24 cellular contexts compared by ENCODE assay signal in genomic region chr12:12733118-12733517, GRCh38. TPM values are rescaled to one million over a fixed set of nuclear protein-coding genes. Genes with fewer than 3 reads are reported as not detected.
DNase-seq lines count a peak whose midpoint lies in the region; ATAC-seq, FAIRE-seq and TF ChIP-seq lines count a peak whose summit lies in the region.
"Had no signal": no experiment of that assay in that cellular context is flagged by ENCODE, and none has a peak within 500 bp of the region (broad histone marks: within the 10 kb centered on the region; RNA-seq: fewer than 3 reads in every experiment).

No MANE protein-coding gene starts in this region.

- H3K9me3 Mint-ChIP-seq in activated naive CD8-positive, alpha-beta T cell (ENCODE audit: low read depth), result no peaks in the 10 kb centered on the region
- no peaks in the 10 kb centered on the region for H3K9me3 Mint-ChIP-seq in activated naive CD8-positive, alpha-beta T cell treated with anti-CD3 and anti-CD28 coated beads for 36 hours
- no peaks in the 10 kb centered on the region for H3K9me3 Mint-ChIP-seq in T-cell
- H3K9me3 Mint-ChIP-seq: activated T-cell treated with anti-CD3 and anti-CD28 coated beads, Interleukin-2, amount 50 U/mL, for 24 hours; natural killer cell had no signal

- no peaks in the 10 kb centered on the region for H3K9me1 ChIP-seq in endothelial cell of umbilical vein (replicated peaks; ENCODE audit: control insufficient read depth, extremely low read depth, insufficient read depth, low read length)

- H3K27ac ChIP-seq in endothelial cell of umbilical vein (ENCODE audit: insufficient read depth, low read depth, low read length) (no peak overlapping the region), neuronal stem cell (replicated peaks; ENCODE audit: low read length) (no peak overlapping the region)
- H3K27ac ChIP-seq: stomach, thyroid gland had no signal

- H3K23ac ChIP-seq in neuronal stem cell (ENCODE audit: low read depth, low read length, poor library complexity), result no peak overlapping the region

- no peak overlapping the region for H2BK15ac ChIP-seq in neuronal stem cell (ENCODE audit: low read length)

- no peak overlapping the region for H2AFZ ChIP-seq in endothelial cell of umbilical vein (ENCODE audit: low read depth, low read length)
- no peak overlapping the region for H2AFZ ChIP-seq in neuronal stem cell (ENCODE audit: low read length)

- no TSS peak for BruUV-seq in endothelial cell of umbilical vein (replicated peaks; lab: Mats Ljungman, UMichigan)

- H3K9ac ChIP-seq in endothelial cell of umbilical vein (replicated peaks; ENCODE audit: extremely low read depth, insufficient read depth, low read length) (no peak overlapping the region), neuronal stem cell (ENCODE audit: low read depth, low read length, poor library complexity) (no peak overlapping the region)

- H2AK5ac ChIP-seq in neuronal stem cell (ENCODE audit: low read depth, low read length), result no peak overlapping the region

- H4K91ac ChIP-seq in neuronal stem cell (ENCODE audit: low read depth, low read length, poor library complexity), result no peak overlapping the region

- peaks cover 59% of the 10 kb centered on the region for H3K4me1 Mint-ChIP-seq in activated naive CD8-positive, alpha-beta T cell (ENCODE audit: low read depth)
- H3K4me1 Mint-ChIP-seq in activated naive CD8-positive, alpha-beta T cell treated with anti-CD3 and anti-CD28 coated beads for 36 hours, result peaks cover 39% of the 10 kb centered on the region
- peaks cover 55 to 64% (median 59%) of the 10 kb centered on the region in 3 donors for H3K4me1 Mint-ChIP-seq in T-cell

- H3K79me2 ChIP-seq in endothelial cell of umbilical vein (ENCODE audit: control insufficient read depth, insufficient read depth, low read length), result peaks cover 32% of the 10 kb centered on the region

- no peak overlapping the region for H2BK5ac ChIP-seq in neuronal stem cell (ENCODE audit: low read length)

- in situ Hi-C loops in GM13976 (cut with MboI; ENCODE audit: low sequenced_read_pairs, unreplicated experiment), result no loop called here

- H3K36me3 ChIP-seq in endothelial cell of umbilical vein (ENCODE audit: control insufficient read depth in 2 of 2, extremely low read depth in 1 of 2, insufficient read depth in 2 of 2, low read length in 2 of 2) (peaks cover 0 to 3% of the 10 kb centered on the region in 2 experiments), neuronal stem cell (replicated peaks in 1 of 2; ENCODE audit: control insufficient read depth in 2 of 2, insufficient read depth in 2 of 2, low read length in 2 of 2) (peaks cover 0 to 10% of the 10 kb centered on the region in 2 donors)
- H3K36me3 ChIP-seq: heart left ventricle, stomach, thyroid gland had no signal

- no peaks in the 10 kb centered on the region for H4K20me1 ChIP-seq in endothelial cell of umbilical vein (replicated peaks; ENCODE audit: control insufficient read depth, extremely low read depth, insufficient read depth, low read length)

- no peak overlapping the region for H3K4me3 ChIP-seq in endothelial cell of umbilical vein (replicated peaks in 1 of 3; ENCODE audit: insufficient read depth in 1 of 3, low read depth in 1 of 3, low read length in 3 of 3)
- no peak overlapping the region for H3K4me3 ChIP-seq in neuronal stem cell (ENCODE audit: low read length in 2 of 2)
- H3K4me3 ChIP-seq: heart left ventricle, stomach, thyroid gland had no signal

- peaks cover 4% of the 10 kb centered on the region for H3K79me1 ChIP-seq in neuronal stem cell (ENCODE audit: low read depth, low read length)

- no peak for DNase-seq in activated naive CD8-positive, alpha-beta T cell treated with anti-CD3 and anti-CD28 coated beads for 36 hours
- DNase-seq in T-cell (no peak), endothelial cell of umbilical vein (ENCODE audit: low read depth, low spot score) (no peak), GM13976 (ENCODE audit: low spot score) (no peak), neuronal stem cell (ENCODE audit: low spot score) (no peak)
- DNase-seq: activated CD8-positive, alpha-beta memory T cell treated with anti-CD3 and anti-CD28 coated beads for 24 hours; activated naive CD4-positive, alpha-beta T cell treated with Interleukin-2 at 50 U/mL for 16 hours; activated T-cell treated with anti-CD3 and anti-CD28 coated beads, Interleukin-2, amount 50 U/mL, for 24 hours; amygdala; C1 segment of cervical spinal cord; effector CD8-positive, alpha-beta T cell; foreskin fibroblast; GOT3; heart left ventricle; Kasumi-1; midbrain; natural killer cell; stomach; thyroid gland had no signal

- dilution Hi-C loops in endothelial cell of umbilical vein (cut with MboI; ENCODE audit: extremely low pct_ligation_motif_present, low sequenced_read_pairs), result no loop called here

- TF ChIP-seq CTCF in endothelial cell of umbilical vein (IDR thresholded peaks at IDR 0.05; ENCODE audit: extremely low read depth in 1 of 2, insufficient read depth in 1 of 2, low read depth in 1 of 2, low read length in 2 of 2), result no peak
- TF ChIP-seq CTCF in GM13976 (IDR thresholded peaks at IDR 0.05; ENCODE audit: borderline replicate concordance, control extremely low read depth, extremely low read depth, insufficient read depth, missing control alignments), result no peak

- CTCF ChIA-PET in T-cell (lab: Charles Lee), result interaction anchor here in 1 of 2 donors (0.6 kb wide), 1 partner anchor 29 kb away, joined by 3 read pairs; no protein-coding TSS in a partner anchor
- CTCF ChIA-PET in endothelial cell of umbilical vein (lab: Charles Lee), result no interaction called here

- H3K14ac ChIP-seq in neuronal stem cell (ENCODE audit: low read length), result no peak overlapping the region

- POLR2A ChIA-PET in T-cell (lab: Charles Lee) (interaction anchor here in 1 of 2 donors (0.6 kb wide), 1 partner anchor 11 kb away, joined by 5 read pairs; no protein-coding TSS in a partner anchor), endothelial cell of umbilical vein (lab: Charles Lee) (no interaction called here)

- H3K4me2 ChIP-seq in endothelial cell of umbilical vein (ENCODE audit: insufficient read depth, low read length) (no peak overlapping the region), neuronal stem cell (ENCODE audit: insufficient read depth, low read length, poor library complexity, severe bottlenecking) (no peak overlapping the region)

- intact Hi-C loops in endothelial cell of umbilical vein (cut with micrococcal nuclease), result no loop called here

- no CpG with 5 or more reads among the region's 2 CpGs for WGBS in neuronal stem cell (ENCODE audit: extremely low coverage in 2 of 2, insufficient read length in 2 of 2, insufficient replicate concordance in 1 of 2), 2 donors

- peak; percentile 4 for FAIRE-seq in endothelial cell of umbilical vein (lab: Jason Lieb, UNC)
- FAIRE-seq: colon, GM12891, HepG2 had no signal

- no peak overlapping the region for H3K4ac ChIP-seq in neuronal stem cell (ENCODE audit: low read length)

- H3K4me3 Mint-ChIP-seq in activated naive CD8-positive, alpha-beta T cell, result no peak overlapping the region
- H3K4me3 Mint-ChIP-seq in activated naive CD8-positive, alpha-beta T cell treated with anti-CD3 and anti-CD28 coated beads for 36 hours, result no peak overlapping the region
- H3K4me3 Mint-ChIP-seq in T-cell, result no peak overlapping the region
- H3K4me3 Mint-ChIP-seq: activated T-cell treated with anti-CD3 and anti-CD28 coated beads, Interleukin-2, amount 50 U/mL, for 24 hours; natural killer cell had no signal

- H3K36me3 Mint-ChIP-seq in activated naive CD8-positive, alpha-beta T cell, result peaks cover 2% of the 10 kb centered on the region
- H3K36me3 Mint-ChIP-seq in activated naive CD8-positive, alpha-beta T cell treated with anti-CD3 and anti-CD28 coated beads for 36 hours, result peaks cover 24% of the 10 kb centered on the region
- H3K36me3 Mint-ChIP-seq in T-cell, result peaks cover 10% of the 10 kb centered on the region
- H3K36me3 Mint-ChIP-seq: natural killer cell had no signal

- H3K4me1 ChIP-seq in endothelial cell of umbilical vein (ENCODE audit: control insufficient read depth, extremely low read depth, insufficient read depth, low read length) (peaks cover 10% of the 10 kb centered on the region), neuronal stem cell (ENCODE audit: control insufficient read depth in 2 of 2, insufficient read depth in 1 of 2, low read depth in 1 of 2, low read length in 2 of 2) (peaks cover 5 to 13% of the 10 kb centered on the region in 2 donors)

- no peak overlapping the region for H3K18ac ChIP-seq in neuronal stem cell (ENCODE audit: low read length)

- H3K27me3 Mint-ChIP-seq in activated naive CD8-positive, alpha-beta T cell, result no peaks in the 10 kb centered on the region
- no peaks in the 10 kb centered on the region for H3K27me3 Mint-ChIP-seq in activated naive CD8-positive, alpha-beta T cell treated with anti-CD3 and anti-CD28 coated beads for 36 hours
- H3K27me3 Mint-ChIP-seq in T-cell, result no peaks in the 10 kb centered on the region
- H3K27me3 Mint-ChIP-seq: activated T-cell treated with anti-CD3 and anti-CD28 coated beads, Interleukin-2, amount 50 U/mL, for 24 hours had no signal

- H3K27me3 ChIP-seq in endothelial cell of umbilical vein (ENCODE audit: control insufficient read depth in 2 of 2, insufficient read depth in 2 of 2, low read length in 2 of 2) (no peaks in the 10 kb centered on the region), neuronal stem cell (ENCODE audit: control insufficient read depth in 3 of 3, insufficient read depth in 3 of 3, low read depth in 1 of 3, low read length in 3 of 3) (no peaks in the 10 kb centered on the region)
- H3K27me3 ChIP-seq: heart left ventricle, stomach, thyroid gland had no signal

- no peak for TF ChIP-seq POLR2A in endothelial cell of umbilical vein (IDR thresholded peaks at IDR 0.05; ENCODE audit: low read depth, low read length)

- no peak for ATAC-seq in T-cell (replicated peaks in 1 of 4)
- no peak for ATAC-seq in activated CD4-positive, CD25-positive, alpha-beta regulatory T cell treated with anti-CD3 and anti-CD28 coated beads, Interleukin-2, amount 50 U/mL, for 24 hours
- ATAC-seq: heart left ventricle, HepG2, natural killer cell had no signal

- H3K27ac Mint-ChIP-seq in activated naive CD8-positive, alpha-beta T cell, result peak overlapping the region; percentile 72
- H3K27ac Mint-ChIP-seq in activated naive CD8-positive, alpha-beta T cell treated with anti-CD3 and anti-CD28 coated beads for 36 hours, result no peak overlapping the region
- H3K27ac Mint-ChIP-seq in T-cell, result peak overlapping the region; percentile 79 to 96
- H3K27ac Mint-ChIP-seq: activated T-cell treated with anti-CD3 and anti-CD28 coated beads, Interleukin-2, amount 50 U/mL, for 24 hours; natural killer cell had no signal

- H3K9me3 ChIP-seq in endothelial cell of umbilical vein (replicated peaks; ENCODE audit: control insufficient read depth, insufficient read depth, low read length) (no peaks in the 10 kb centered on the region), neuronal stem cell (replicated peaks in 1 of 2; ENCODE audit: control insufficient read depth in 2 of 2, insufficient read depth in 1 of 2, low read depth in 1 of 2, low read length in 2 of 2) (peaks cover 0 to 4% of the 10 kb centered on the region in 2 donors)
- H3K9me3 ChIP-seq: heart left ventricle, stomach, thyroid gland had no signal

- H2BK12ac ChIP-seq in neuronal stem cell (ENCODE audit: low read length), result no peak overlapping the region

- no peak overlapping the region for H2BK120ac ChIP-seq in neuronal stem cell (ENCODE audit: low read depth, low read length)

- no peak overlapping the region for H4K8ac ChIP-seq in neuronal stem cell (ENCODE audit: low read depth, low read length)

RNA-seq across cellular contexts. Expression of gene CDKN1B, which starts 15.9 kb away (rescaled TPM):
- 10 to 100 TPM; 26.0 to 26.1 TPM for total RNA-seq in activated naive CD8-positive, alpha-beta T cell treated with anti-CD3 and anti-CD28 coated beads for 36 hours
- total RNA-seq in T-cell (100 to 1,000 TPM; 170 to 246 (median 188) TPM), endothelial cell of umbilical vein (32.0 and 40.8 TPM in 2 replicates)
- 10.4 and 12.7 TPM in 2 replicates for polyA plus RNA-seq in endothelial cell of umbilical vein
- 10.3 and 13.1 TPM in 2 replicates for polyA plus RNA-seq in endothelial cell of umbilical vein (2011; cell fraction: cytosol; rRNA removed)
- 16.6 and 24.8 TPM in 2 replicates for polyA plus RNA-seq in endothelial cell of umbilical vein (2011; cell fraction: nucleus; rRNA removed)
- 13.5 and 14.5 TPM in 2 replicates for polyA plus RNA-seq in endothelial cell of umbilical vein (2012)
- 11.5 and 16.7 TPM in 2 replicates for polyA minus RNA-seq in endothelial cell of umbilical vein
- 26.1 TPM for polyA minus RNA-seq in endothelial cell of umbilical vein (2011; cell fraction: cytosol; rRNA and poly(A)+ RNA removed)
- polyA minus RNA-seq in endothelial cell of umbilical vein (2011; cell fraction: nucleus; rRNA and poly(A)+ RNA removed), result 29.4 and 36.6 TPM in 2 replicates
- polyA plus RNA-seq in neuronal stem cell (2013, experiment 1 of 2), result 49.7 TPM
- 51.1 TPM for polyA plus RNA-seq in neuronal stem cell (2013, experiment 2 of 2)

RNA-seq across cellular contexts. Expression of gene GPR19, which starts 37.1 kb away (rescaled TPM):
- 10 to 100 TPM; 10.3 to 11.3 TPM for total RNA-seq in activated naive CD8-positive, alpha-beta T cell treated with anti-CD3 and anti-CD28 coated beads for 36 hours
- total RNA-seq in T-cell (1 to 10 TPM; 1.7 to 5.2 (median 2.2) TPM), endothelial cell of umbilical vein (0.37 and 0.40 TPM in 2 replicates)
- polyA plus RNA-seq in endothelial cell of umbilical vein, result 0.35 and 0.70 TPM in 2 replicates
- 0.30 and 0.61 TPM in 2 replicates for polyA plus RNA-seq in endothelial cell of umbilical vein (2011; cell fraction: cytosol; rRNA removed)
- polyA plus RNA-seq in endothelial cell of umbilical vein (2011; cell fraction: nucleus; rRNA removed), result 1.3 and 1.7 TPM in 2 replicates
- polyA plus RNA-seq in endothelial cell of umbilical vein (2012), result 0.37 and 0.40 TPM in 2 replicates
- 0.93 and 3.3 TPM in 2 replicates for polyA minus RNA-seq in endothelial cell of umbilical vein
- not detected for polyA minus RNA-seq in endothelial cell of umbilical vein (2011; cell fraction: cytosol; rRNA and poly(A)+ RNA removed)
- 0.58 TPM in 1 of 2 replicates, not detected in the other for polyA minus RNA-seq in endothelial cell of umbilical vein (2011; cell fraction: nucleus; rRNA and poly(A)+ RNA removed)
- 32.4 TPM for polyA plus RNA-seq in neuronal stem cell (2013, experiment 1 of 2)
- polyA plus RNA-seq in neuronal stem cell (2013, experiment 2 of 2), result 33.4 TPM
- total RNA-seq: thyroid gland had no signal

RNA-seq across cellular contexts. Expression of gene APOLD1, which starts 52.3 kb away (rescaled TPM):
- 1 to 10 TPM; 2.3 to 3.1 TPM for total RNA-seq in activated naive CD8-positive, alpha-beta T cell treated with anti-CD3 and anti-CD28 coated beads for 36 hours
- total RNA-seq in T-cell, result 1 to 10 TPM in 4 of 5 donors, under 1 TPM in 1; 0.82 to 4.7 (median 3.8) TPM
- total RNA-seq in endothelial cell of umbilical vein, result 5.3 and 6.0 TPM in 2 replicates
- polyA plus RNA-seq in endothelial cell of umbilical vein, result 3.3 and 3.7 TPM in 2 replicates
- 3.6 and 4.2 TPM in 2 replicates for polyA plus RNA-seq in endothelial cell of umbilical vein (2011; cell fraction: cytosol; rRNA removed)
- 8.6 and 9.6 TPM in 2 replicates for polyA plus RNA-seq in endothelial cell of umbilical vein (2011; cell fraction: nucleus; rRNA removed)
- 4.7 and 6.3 TPM in 2 replicates for polyA plus RNA-seq in endothelial cell of umbilical vein (2012)
- polyA minus RNA-seq in endothelial cell of umbilical vein, result 5.0 and 5.7 TPM in 2 replicates
- 0.72 TPM for polyA minus RNA-seq in endothelial cell of umbilical vein (2011; cell fraction: cytosol; rRNA and poly(A)+ RNA removed)
- polyA minus RNA-seq in endothelial cell of umbilical vein (2011; cell fraction: nucleus; rRNA and poly(A)+ RNA removed), result 14.3 and 15.0 TPM in 2 replicates
- 4.6 TPM for polyA plus RNA-seq in neuronal stem cell (2013, experiment 1 of 2)
- polyA plus RNA-seq in neuronal stem cell (2013, experiment 2 of 2), result 4.2 TPM
